Comparison of ENCODE assay signal across 17 cellular contexts in the genomic region with DNA sequence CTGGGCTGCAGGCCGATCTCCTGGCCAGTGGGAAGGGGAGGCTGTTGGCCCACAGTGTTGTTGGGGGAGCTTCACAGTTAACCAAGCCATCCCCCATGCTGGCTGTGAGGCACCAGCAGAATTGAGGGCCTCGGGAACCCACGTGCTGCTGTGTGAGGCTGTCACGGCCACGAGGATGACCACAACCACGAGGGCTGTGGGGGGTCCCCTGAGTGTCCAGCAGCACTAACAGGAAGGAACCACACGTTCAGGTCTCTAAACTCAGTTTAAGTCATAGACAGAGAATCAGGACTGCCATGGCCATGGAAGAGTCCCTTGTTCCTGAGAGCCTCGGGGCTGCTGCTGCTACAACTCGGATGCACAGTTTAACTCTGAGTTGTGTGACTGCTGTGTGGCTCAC. TPM values are rescaled to one million over a fixed set of nuclear protein-coding genes. Genes with fewer than 3 reads are reported as not detected.
"Had no signal": no experiment of that assay in that cellular context is flagged by ENCODE, and none has a peak within 500 bp of the region (broad histone marks: within the 10 kb centered on the region; RNA-seq: fewer than 3 reads in every experiment).

No MANE protein-coding gene starts in this region.

- FAIRE-seq: astrocyte, colon, frontal cortex had no signal

- ATAC-seq: sciatic nerve had no signal

- H3K27ac ChIP-seq: dorsolateral prefrontal cortex, esophagus muscularis mucosa, left ventricle myocardium inferior had no signal

- H3K4me3 ChIP-seq: dorsolateral prefrontal cortex, esophagus muscularis mucosa, left ventricle myocardium inferior had no signal

- DNase-seq: activated CD4-positive, alpha-beta T cell treated with anti-CD3 and anti-CD28 coated beads for 1 hour; activated CD4-positive, alpha-beta T cell treated with anti-CD3 and anti-CD28 coated beads, Interleukin-2, amount 50 U/mL, for 1 hour; activated effector memory CD4-positive, alpha-beta T cell treated with anti-CD3 and anti-CD28 coated beads, Interleukin-2, amount 50 U/mL, for 16 hours; hippocampal formation; left ventricle myocardium inferior; nephron progenitor cell; nucleus accumbens; stimulated activated CD4-positive, alpha-beta T cell treated with anti-CD3 and anti-CD28 coated beads, Interleukin-2, amount 100 ng/mL, for 48 hours; stimulated activated CD8-positive, alpha-beta memory T cell treated with anti-CD3 and anti-CD28 coated beads, Interleukin-4, amount 100 ng/mL, for 48 hours; stimulated activated naive CD4-positive, alpha-beta T cell; T-helper 1 cell had no signal

- H3K36me3 ChIP-seq: esophagus muscularis mucosa, left ventricle myocardium inferior had no signal

RNA-seq across cellular contexts. Expression of gene MMEL1, which starts 4.7 kb away (rescaled TPM):
- total RNA-seq: astrocyte had no signal
